Comparison of ENCODE assay signal across 19 cellular contexts in genomic region chr2:23859983-23860382, GRCh38.
A peak's percentile ranks its signal among the peaks of the same experiment; 100 is the strongest.
DNase-seq lines count a peak whose midpoint lies in the region; ATAC-seq and TF ChIP-seq lines count a peak whose summit lies in the region.
"Had no signal": no experiment of that assay in that cellular context is flagged by ENCODE, and none has a peak within 500 bp of the region (broad histone marks: within the 10 kb centered on the region; RNA-seq: fewer than 3 reads in every experiment).

No MANE protein-coding gene starts in this region.

- no peak for ATAC-seq in stimulated activated naive CD8-positive, alpha-beta T cell treated with anti-CD3 and anti-CD28 coated beads, Interleukin-15, amount 100 ng/mL, for 72 hours
- no peak for ATAC-seq in activated T-helper 17 cell treated with anti-CD3 and anti-CD28 coated beads, Interleukin-2, amount 50 U/mL, for 72 hours (replicated peaks)
- ATAC-seq in HG02885 (IDR thresholded peaks at IDR 0.05; ENCODE audit: poor library complexity, unreplicated experiment) (no peak), left colon (no peak)
- ATAC-seq: T-cell had no signal

- POLR2A ChIA-PET in HEK293T (lab: Yijun Ruan, JAX): no interaction called here

- no peak overlapping the region for H3K4me3 Mint-ChIP-seq in stimulated activated naive CD8-positive, alpha-beta T cell treated with anti-CD3 and anti-CD28 coated beads, Interleukin-15, Interleukin-2, amounts not matched to agents 100 ng/mL and 50 ng/mL, for 24 hours
- no peak overlapping the region for H3K4me3 Mint-ChIP-seq in stimulated activated naive CD8-positive, alpha-beta T cell treated with anti-CD3 and anti-CD28 coated beads, Interleukin-15, amount 100 ng/mL, for 72 hours
- no peak overlapping the region for H3K4me3 Mint-ChIP-seq in activated T-helper 17 cell treated with anti-CD3 and anti-CD28 coated beads, Interleukin-2, amount 50 U/mL, for 72 hours
- H3K4me3 Mint-ChIP-seq: activated CD4-positive, alpha-beta memory T cell treated with anti-CD3 and anti-CD28 coated beads, Interleukin-2, amount 10 ng/mL, durations not matched to agents 7 days and 5 days; activated naive CD8-positive, alpha-beta T cell; brain; T-cell had no signal

- no peaks in the 10 kb centered on the region for H3K9me3 Mint-ChIP-seq in stimulated activated naive CD8-positive, alpha-beta T cell treated with anti-CD3 and anti-CD28 coated beads, Interleukin-15, Interleukin-2, amounts not matched to agents 100 ng/mL and 50 ng/mL, for 24 hours
- H3K9me3 Mint-ChIP-seq in stimulated activated naive CD8-positive, alpha-beta T cell treated with anti-CD3 and anti-CD28 coated beads, Interleukin-15, amount 100 ng/mL, for 72 hours: no peaks in the 10 kb centered on the region
- H3K9me3 Mint-ChIP-seq in activated T-helper 17 cell treated with anti-CD3 and anti-CD28 coated beads, Interleukin-2, amount 50 U/mL, for 72 hours: no peaks in the 10 kb centered on the region
- H3K9me3 Mint-ChIP-seq: activated CD4-positive, alpha-beta memory T cell treated with anti-CD3 and anti-CD28 coated beads, Interleukin-2, amount 10 ng/mL, durations not matched to agents 7 days and 5 days; brain; T-cell had no signal

- no peak for TF ChIP-seq CTCF in fibroblast of pulmonary artery (IDR thresholded peaks at IDR 0.05; ENCODE audit: low read length, missing control alignments)

- no peak for DNase-seq in stimulated activated naive CD8-positive, alpha-beta T cell treated with anti-CD3 and anti-CD28 coated beads, Interleukin-15, amount 100 ng/mL, for 72 hours
- DNase-seq in fibroblast of pulmonary artery (ENCODE audit: low read depth) (peak; percentile 6), stromal cell of bone marrow (ENCODE audit: low read depth) (peak; percentile 4), HEK293T (ENCODE audit: extremely low spot score) (no peak), left colon (no peak)
- DNase-seq: activated CD4-positive, alpha-beta memory T cell treated with anti-CD3 and anti-CD28 coated beads, Interleukin-2, amount 10 ng/mL, durations not matched to agents 7 days and 5 days; activated T-cell treated with anti-CD3 and anti-CD28 coated beads, Interleukin-2, amount 50 U/mL, for 48 hours; C1 segment of cervical spinal cord; HCEC 1CT; KG1; NCI-H1092 treated with DMSO at 0.1 percent for 48 hours; stimulated activated CD4-positive, alpha-beta T cell treated with anti-CD3 and anti-CD28 coated beads, Interleukin-4, amount 100 ng/mL, for 4 hours; T-cell had no signal

- H3K27me3 Mint-ChIP-seq in stimulated activated naive CD8-positive, alpha-beta T cell treated with anti-CD3 and anti-CD28 coated beads, Interleukin-15, Interleukin-2, amounts not matched to agents 100 ng/mL and 50 ng/mL, for 24 hours: no peaks in the 10 kb centered on the region
- H3K27me3 Mint-ChIP-seq in stimulated activated naive CD8-positive, alpha-beta T cell treated with anti-CD3 and anti-CD28 coated beads, Interleukin-15, amount 100 ng/mL, for 72 hours: no peaks in the 10 kb centered on the region
- no peaks in the 10 kb centered on the region for H3K27me3 Mint-ChIP-seq in activated T-helper 17 cell treated with anti-CD3 and anti-CD28 coated beads, Interleukin-2, amount 50 U/mL, for 72 hours
- H3K27me3 Mint-ChIP-seq: activated CD4-positive, alpha-beta memory T cell treated with anti-CD3 and anti-CD28 coated beads, Interleukin-2, amount 10 ng/mL, durations not matched to agents 7 days and 5 days; activated naive CD8-positive, alpha-beta T cell; brain; T-cell had no signal

- H3K27ac Mint-ChIP-seq in stimulated activated naive CD8-positive, alpha-beta T cell treated with anti-CD3 and anti-CD28 coated beads, Interleukin-15, Interleukin-2, amounts not matched to agents 100 ng/mL and 50 ng/mL, for 24 hours: peak overlapping the region; percentile 19
- no peak overlapping the region for H3K27ac Mint-ChIP-seq in stimulated activated naive CD8-positive, alpha-beta T cell treated with anti-CD3 and anti-CD28 coated beads, Interleukin-15, amount 100 ng/mL, for 72 hours
- peak overlapping the region; percentile 11 for H3K27ac Mint-ChIP-seq in activated T-helper 17 cell treated with anti-CD3 and anti-CD28 coated beads, Interleukin-2, amount 50 U/mL, for 72 hours
- H3K27ac Mint-ChIP-seq: activated CD4-positive, alpha-beta memory T cell treated with anti-CD3 and anti-CD28 coated beads, Interleukin-2, amount 10 ng/mL, durations not matched to agents 7 days and 5 days; activated naive CD8-positive, alpha-beta T cell; T-cell had no signal

- no peaks in the 10 kb centered on the region for H3K4me1 Mint-ChIP-seq in stimulated activated naive CD8-positive, alpha-beta T cell treated with anti-CD3 and anti-CD28 coated beads, Interleukin-15, Interleukin-2, amounts not matched to agents 100 ng/mL and 50 ng/mL, for 24 hours (ENCODE audit: low read depth)
- no peaks in the 10 kb centered on the region for H3K4me1 Mint-ChIP-seq in stimulated activated naive CD8-positive, alpha-beta T cell treated with anti-CD3 and anti-CD28 coated beads, Interleukin-15, amount 100 ng/mL, for 72 hours
- no peaks in the 10 kb centered on the region for H3K4me1 Mint-ChIP-seq in activated T-helper 17 cell treated with anti-CD3 and anti-CD28 coated beads, Interleukin-2, amount 50 U/mL, for 72 hours
- H3K4me1 Mint-ChIP-seq: activated CD4-positive, alpha-beta memory T cell treated with anti-CD3 and anti-CD28 coated beads, Interleukin-2, amount 10 ng/mL, durations not matched to agents 7 days and 5 days; brain; T-cell had no signal

- H3K4me3 ChIP-seq in fibroblast of pulmonary artery (replicated peaks; ENCODE audit: low read depth, low read length): no peak overlapping the region
- H3K4me3 ChIP-seq: vagina had no signal

- intact Hi-C loops in left colon (cut with DNase I, micrococcal nuclease): no loop called here

- CTCF ChIA-PET in HEK293T (lab: Yijun Ruan, JAX): no interaction called here

- peaks cover 38% of the 10 kb centered on the region for H3K36me3 Mint-ChIP-seq in stimulated activated naive CD8-positive, alpha-beta T cell treated with anti-CD3 and anti-CD28 coated beads, Interleukin-15, Interleukin-2, amounts not matched to agents 100 ng/mL and 50 ng/mL, for 24 hours (ENCODE audit: low read depth)
- H3K36me3 Mint-ChIP-seq in activated T-helper 17 cell treated with anti-CD3 and anti-CD28 coated beads, Interleukin-2, amount 50 U/mL, for 72 hours (ENCODE audit: low read depth): peaks cover 71% of the 10 kb centered on the region

TF ChIP-seq in HEK293T, 16 proteins besides CTCF, POLR2A, EP300 and RAD21:
- TF ChIP-seq SUZ12 (IDR thresholded peaks at IDR 0.05) (no peak), HDGF (IDR thresholded peaks at IDR 0.05; ENCODE audit: borderline replicate concordance) (no peak), TARDBP (IDR thresholded peaks at IDR 0.05) (no peak), FOXK2 (IDR thresholded peaks at IDR 0.05) (no peak), FOXA1 (IDR thresholded peaks at IDR 0.05) (no peak), CTBP1 (IDR thresholded peaks at IDR 0.05; ENCODE audit: borderline replicate concordance) (no peak), LEF1 (IDR thresholded peaks at IDR 0.05; ENCODE audit: borderline replicate concordance) (no peak), PKNOX1 (IDR thresholded peaks at IDR 0.05) (no peak), ARNT (IDR thresholded peaks at IDR 0.05) (no peak), ELF4 (IDR thresholded peaks at IDR 0.05) (no peak), FOXM1 (IDR thresholded peaks at IDR 0.05; ENCODE audit: borderline replicate concordance) (no peak), ZNF384 (IDR thresholded peaks at IDR 0.05) (no peak), SP1 (IDR thresholded peaks at IDR 0.05) (no peak)

Comparison
In these comparisons a context has a peak if more than half of its experiments do, and no peak if none do; other contexts are left out.
1. H3K27ac Mint-ChIP-seq: peak in stimulated activated naive CD8-positive, alpha-beta T cell treated with anti-CD3 and anti-CD28 coated beads, Interleukin-15, Interleukin-2, amounts not matched to agents 100 ng/mL and 50 ng/mL, for 24 hours (single experiment) and activated T-helper 17 cell treated with anti-CD3 and anti-CD28 coated beads, Interleukin-2, amount 50 U/mL, for 72 hours (single experiment); none in stimulated activated naive CD8-positive, alpha-beta T cell treated with anti-CD3 and anti-CD28 coated beads, Interleukin-15, amount 100 ng/mL, for 72 hours (0 of 2).
2. DNase-seq: peak in fibroblast of pulmonary artery (single experiment) and stromal cell of bone marrow (single experiment); none in stimulated activated naive CD8-positive, alpha-beta T cell treated with anti-CD3 and anti-CD28 coated beads, Interleukin-15, amount 100 ng/mL, for 72 hours (0 of 2), HEK293T (single experiment) and left colon (0 of 2).